20 cellular contexts compared by ENCODE assay signal in genomic region chr11:129281471-129282268, GRCh38.
"Had no signal": no experiment of that assay in that cellular context is flagged by ENCODE, and none has a peak within 500 bp of the region (broad histone marks: within the 10 kb centered on the region; RNA-seq: fewer than 3 reads in every experiment).

No MANE protein-coding gene starts in this region.

- H3K36me3 Mint-ChIP-seq: activated naive CD8-positive, alpha-beta T cell treated with anti-CD3 and anti-CD28 coated beads, Interleukin-2, amount 10 ng/mL, durations not matched to agents 7 days and 5 days had no signal

- H3K4me3 ChIP-seq: lower lobe of right lung, tibial artery, uterus had no signal

- H3K4me1 ChIP-seq: foreskin keratinocyte had no signal

- H3K9me3 ChIP-seq: lower lobe of right lung, tibial artery, uterus had no signal

- H3K27me3 ChIP-seq: brain microvascular endothelial cell, foreskin keratinocyte, tibial artery, uterus had no signal

- ATAC-seq: activated CD4-positive, alpha-beta T cell treated with anti-CD3 and anti-CD28 coated beads for 36 hours; activated T-helper 17 cell treated with anti-CD3 and anti-CD28 coated beads, Interleukin-2, amount 50 U/mL, for 72 hours; foreskin keratinocyte; lower lobe of right lung had no signal

- H3K9me3 Mint-ChIP-seq: activated CD4-positive, alpha-beta memory T cell treated with anti-CD3 and anti-CD28 coated beads, Interleukin-2, amount 10 ng/mL, durations not matched to agents 7 days and 5 days; activated naive CD8-positive, alpha-beta T cell treated with anti-CD3 and anti-CD28 coated beads, Interleukin-2, amount 10 ng/mL, durations not matched to agents 7 days and 5 days; activated T-helper 17 cell treated with anti-CD3 and anti-CD28 coated beads, Interleukin-2, amount 50 U/mL, for 72 hours; nephron progenitor cell had no signal

- H3K27ac ChIP-seq: brain microvascular endothelial cell, foreskin keratinocyte, lower lobe of right lung, tibial artery, uterus had no signal

- H3K4me3 Mint-ChIP-seq: activated CD4-positive, alpha-beta memory T cell treated with anti-CD3 and anti-CD28 coated beads, Interleukin-2, amount 10 ng/mL, durations not matched to agents 7 days and 5 days had no signal

- H3K27ac Mint-ChIP-seq: activated CD4-positive, alpha-beta memory T cell treated with anti-CD3 and anti-CD28 coated beads, Interleukin-2, amount 10 ng/mL, durations not matched to agents 7 days and 5 days; activated CD4-positive, alpha-beta T cell treated with anti-CD3 and anti-CD28 coated beads for 36 hours; activated naive CD8-positive, alpha-beta T cell treated with anti-CD3 and anti-CD28 coated beads, Interleukin-2, amount 10 ng/mL, durations not matched to agents 7 days and 5 days; activated T-helper 17 cell treated with anti-CD3 and anti-CD28 coated beads, Interleukin-2, amount 50 U/mL, for 72 hours; nephron progenitor cell had no signal

- H3K36me3 ChIP-seq: brain microvascular endothelial cell, lower lobe of right lung, tibial artery, uterus had no signal

- DNase-seq: activated CD4-positive, alpha-beta memory T cell treated with anti-CD3 and anti-CD28 coated beads, Interleukin-2, amount 10 ng/mL, durations not matched to agents 7 days and 5 days; activated CD4-positive, alpha-beta T cell treated with anti-CD3 and anti-CD28 coated beads for 36 hours; activated naive CD4-positive, alpha-beta T cell; activated naive CD8-positive, alpha-beta T cell treated with anti-CD3 and anti-CD28 coated beads, Interleukin-2, amount 10 ng/mL, durations not matched to agents 7 days and 5 days; activated T-cell treated with anti-CD3 and anti-CD28 coated beads, Interleukin-2, amount 50 U/mL, for 1 hour; anterior cingulate cortex; brain microvascular endothelial cell; central memory CD4-positive, alpha-beta T cell; foreskin keratinocyte; hippocampal formation; lower lobe of right lung; nephron progenitor cell; retina; stimulated activated CD4-positive, alpha-beta T cell treated with anti-CD3 and anti-CD28 coated beads, Interleukin-12 subunit alpha, Interleukin-12 subunit beta, amount 100 ng/mL, for 4 hours; stimulated activated CD4-positive, alpha-beta T cell treated with anti-CD3 and anti-CD28 coated beads, Interleukin-1b, Interleukin-23, amount 100 ng/mL, for 48 hours; stimulated activated CD8-positive, alpha-beta memory T cell treated with anti-CD3 and anti-CD28 coated beads, Interleukin-4, amount 100 ng/mL, for 48 hours; substantia nigra; tibial artery; uterus had no signal
